In genomic region chr17:31437720-31438400, GRCh38 we compare ENCODE assay signal across 1 cellular context.
TF ChIP-seq lines count a peak whose summit lies in the region.

No MANE protein-coding gene starts in this region.

TF ChIP-seq in IMR-90, 13 proteins besides CTCF, POLR2A, EP300 and RAD21:
- no peak for TF ChIP-seq SMC3 (IDR thresholded peaks at IDR 0.05; ENCODE audit: low read depth, low read length)
- no peak for TF ChIP-seq BHLHE40 (IDR thresholded peaks at IDR 0.05; ENCODE audit: low read depth, low read length)
- no peak for TF ChIP-seq NFE2L2 (IDR thresholded peaks at IDR 0.05; ENCODE audit: low read depth, low read length)
- TF ChIP-seq RCOR1 (IDR thresholded peaks at IDR 0.05; ENCODE audit: insufficient replicate concordance, low read length), result no peak
- TF ChIP-seq RFX5 (IDR thresholded peaks at IDR 0.05; ENCODE audit: low read depth, low read length), result no peak
- TF ChIP-seq MXI1 (IDR thresholded peaks at IDR 0.05; ENCODE audit: borderline replicate concordance, low read depth, low read length), result no peak
- no peak for TF ChIP-seq FOS (IDR thresholded peaks at IDR 0.05; ENCODE audit: low read depth, low read length)
- no peak for TF ChIP-seq MAZ (IDR thresholded peaks at IDR 0.05; ENCODE audit: borderline replicate concordance, low read depth, low read length)
- no peak for TF ChIP-seq ELK1 (IDR thresholded peaks at IDR 0.05; ENCODE audit: borderline replicate concordance, low read depth, low read length)
- TF ChIP-seq CEBPB (IDR thresholded peaks at IDR 0.05; ENCODE audit: low read depth, low read length), result no peak
- no peak for TF ChIP-seq USF2 (IDR thresholded peaks at IDR 0.05; ENCODE audit: low read depth, low read length)
- no peak for TF ChIP-seq CHD1 (IDR thresholded peaks at IDR 0.05; ENCODE audit: low read depth, low read length)
- TF ChIP-seq MAFK (IDR thresholded peaks at IDR 0.05; ENCODE audit: low read depth, low read length), result no peak
